10 cellular contexts compared by ENCODE assay signal in genomic region chr18:58221060-58221725, GRCh38.
DNase-seq lines count a peak whose midpoint lies in the region; ATAC-seq and TF ChIP-seq lines count a peak whose summit lies in the region.
"Had no signal": no experiment of that assay in that cellular context is flagged by ENCODE, and none has a peak within 500 bp of the region (broad histone marks: within the 10 kb centered on the region; RNA-seq: fewer than 3 reads in every experiment).

No MANE protein-coding gene starts in this region.

- DNase-seq in Caco-2 (peak; percentile 66 to 82), M059J (ENCODE audit: low read depth) (peak; percentile 96), mesothelial cell of epicardium (ENCODE audit: low spot score in 2 of 2, unreplicated experiment in 2 of 2) (peak in 1 of 2 experiments; percentile 47), midbrain (lab: John Stamatoyannopoulos, UW) (no peak)
- DNase-seq: DND-41, NCI-H2029 treated with DMSO at 0.1 percent for 48 hours had no signal

- peak overlapping the region; percentile 36 for H3K27ac ChIP-seq in duodenal mucosa (ENCODE audit: low read depth, low read length)

- no peaks in the 10 kb centered on the region for H3K36me3 ChIP-seq in Caco-2 (ENCODE audit: control insufficient read depth, insufficient read depth, low read length)
- no peaks in the 10 kb centered on the region for H3K36me3 ChIP-seq in duodenal mucosa (ENCODE audit: control insufficient read depth in 1 of 2, insufficient read depth in 2 of 2, low read length in 2 of 2)

- peak overlapping the region; percentile 39 for H3K4me3 ChIP-seq in Caco-2 (ENCODE audit: low read depth, low read length)
- peak overlapping the region; percentile 27 to 48 for H3K4me3 ChIP-seq in duodenal mucosa (ENCODE audit: low read depth in 1 of 2, low read length in 2 of 2)

- POLR2A ChIA-PET in Caco-2 (lab: Charles Lee), result interaction anchor here (0.8 kb wide), 1 partner anchor 23 kb away, joined by 3 read pairs; no protein-coding TSS in a partner anchor

- CTCF ChIA-PET in Caco-2 (lab: Charles Lee), result no interaction called here

- H3K4me1 ChIP-seq in Caco-2 (peaks cover 21% of the 10 kb centered on the region), duodenal mucosa (ENCODE audit: control insufficient read depth in 1 of 2, insufficient read depth in 2 of 2, low read length in 2 of 2) (peaks cover 19 to 26% of the 10 kb centered on the region in 2 donors)

- H3K9me3 ChIP-seq in Caco-2, result no peaks in the 10 kb centered on the region
- no peaks in the 10 kb centered on the region for H3K9me3 ChIP-seq in duodenal mucosa (ENCODE audit: control insufficient read depth in 1 of 2, low read length in 2 of 2)

- H3K4me3 Mint-ChIP-seq in Caco-2 (ENCODE audit: unreplicated experiment) (peak overlapping the region; percentile 65), mesothelial cell of epicardium (peak overlapping the region; percentile 76)

- intact Hi-C loops in Caco-2 (cut with micrococcal nuclease; ENCODE audit: unreplicated experiment), result no loop called here

- H3K27me3 Mint-ChIP-seq in Caco-2 (ENCODE audit: insufficient read depth, unreplicated experiment) (no peaks in the 10 kb centered on the region), mesothelial cell of epicardium (ENCODE audit: low read depth) (no peaks in the 10 kb centered on the region)

- no peak overlapping the region for H3K27ac Mint-ChIP-seq in Caco-2 (ENCODE audit: unreplicated experiment)
- peak overlapping the region; percentile 97 for H3K27ac Mint-ChIP-seq in mesothelial cell of epicardium

- ATAC-seq in HG02981 (IDR thresholded peaks at IDR 0.05; ENCODE audit: unreplicated experiment) (no peak), GM21381 (IDR thresholded peaks at IDR 0.05; ENCODE audit: unreplicated experiment) (no peak), HG02588 (IDR thresholded peaks at IDR 0.05; ENCODE audit: unreplicated experiment) (no peak)

- TF ChIP-seq CTCF in Caco-2 (IDR thresholded peaks at IDR 0.05; ENCODE audit: insufficient read depth in 1 of 2, low read depth in 1 of 2, low read length in 1 of 2, severe bottlenecking in 1 of 2, unreplicated experiment in 1 of 2) (no peak), mesothelial cell of epicardium (IDR thresholded peaks at IDR 0.05; ENCODE audit: unreplicated experiment) (no peak)

- BruUV-seq in Caco-2 (replicated peaks; lab: Mats Ljungman, UMichigan), result no TSS peak

- H3K9me3 Mint-ChIP-seq in Caco-2 (ENCODE audit: unreplicated experiment) (no peaks in the 10 kb centered on the region), mesothelial cell of epicardium (no peaks in the 10 kb centered on the region)

- peak overlapping the region; percentile 40 to 51 for H3K9ac ChIP-seq in duodenal mucosa (ENCODE audit: low read depth in 1 of 2, low read length in 2 of 2)

- H3K27me3 ChIP-seq in Caco-2 (replicated peaks; ENCODE audit: control insufficient read depth, insufficient read depth, low read length) (no peaks in the 10 kb centered on the region), duodenal mucosa (ENCODE audit: control insufficient read depth in 1 of 2, insufficient read depth in 2 of 2, low read length in 2 of 2) (no peaks in the 10 kb centered on the region)

- H3K36me3 Mint-ChIP-seq in Caco-2 (ENCODE audit: insufficient read depth, unreplicated experiment) (peaks cover 15% of the 10 kb centered on the region), mesothelial cell of epicardium (no peaks in the 10 kb centered on the region)

- H3K4me1 Mint-ChIP-seq in Caco-2 (ENCODE audit: low read depth, unreplicated experiment), result peaks cover 14% of the 10 kb centered on the region
- H3K4me1 Mint-ChIP-seq in mesothelial cell of epicardium, result peaks cover 55% of the 10 kb centered on the region
